In the genomic region with DNA sequence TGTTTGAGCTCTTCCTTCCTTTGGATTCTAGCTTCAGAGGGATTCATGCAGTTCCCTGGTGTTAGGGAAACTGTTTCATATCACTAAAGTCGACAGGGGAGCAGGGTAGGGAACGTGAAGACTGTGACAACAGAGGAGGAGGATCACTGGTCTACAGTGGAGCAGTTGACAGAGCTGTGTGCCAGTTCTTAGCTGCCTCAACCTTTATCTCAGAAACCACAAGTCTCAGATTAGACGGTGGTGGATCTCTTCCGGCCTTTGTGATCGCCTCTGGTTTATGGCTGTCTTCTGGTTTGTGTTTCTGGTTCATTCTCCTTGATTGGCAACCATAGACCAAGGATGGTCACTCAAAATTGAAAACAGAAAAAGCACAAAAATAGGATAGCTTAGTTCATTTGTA, we compare ENCODE assay signal across 24 cellular contexts.
A peak's percentile ranks its signal among the peaks of the same experiment; 100 is the strongest.
DNase-seq lines count a peak whose midpoint lies in the region; ATAC-seq and TF ChIP-seq lines count a peak whose summit lies in the region.
"Had no signal": no experiment of that assay in that cellular context is flagged by ENCODE, and none has a peak within 500 bp of the region (broad histone marks: within the 10 kb centered on the region; RNA-seq: fewer than 3 reads in every experiment).

No MANE protein-coding gene starts in this region.

- no peaks in the 10 kb centered on the region for H3K4me1 Mint-ChIP-seq in WTC11
- H3K4me1 Mint-ChIP-seq in T-helper 2 cell treated with Interferon-gamma antibody and Interleukin-4, amounts not matched to agents 5 μg/mL and 100 μg/mL, for 36 hours (ENCODE audit: low read depth), result no peaks in the 10 kb centered on the region
- H3K4me1 Mint-ChIP-seq: CD4-positive, alpha-beta memory T cell had no signal

- no peak overlapping the region for H2BK5ac ChIP-seq in mesendoderm (ENCODE audit: low read length)

- no peak overlapping the region for H2BK15ac ChIP-seq in mesendoderm (replicated peaks; ENCODE audit: low read depth)

- no peak overlapping the region for H2BK120ac ChIP-seq in mesendoderm (ENCODE audit: low read depth, low read length)

- CTCF ChIA-PET in WTC11 (lab: Charles Lee), result interaction anchor here (1.1 to 1.7 kb wide), 3 partner anchors 358 to 509 kb away, joined by 3 to 6 read pairs (median 5); no protein-coding TSS in a partner anchor

- H3K79me2 ChIP-seq in mesendoderm (ENCODE audit: control insufficient read depth, insufficient read depth, low read length), result no peaks in the 10 kb centered on the region

- POLR2A ChIA-PET in WTC11 (lab: Charles Lee), result no interaction called here

- ATAC-seq in GM18867 (IDR thresholded peaks at IDR 0.05; ENCODE audit: unreplicated experiment) (peak; percentile 67), WTC11 (no peak), HG03280 (IDR thresholded peaks at IDR 0.05; ENCODE audit: unreplicated experiment) (no peak)
- ATAC-seq: A549, HCT116, HepG2, K562 had no signal

- H3K18ac ChIP-seq in mesendoderm (ENCODE audit: low read length), result no peak overlapping the region

- TF ChIP-seq CTCF in WTC11 (IDR thresholded peaks at IDR 0.05), result no peak

- no peaks in the 10 kb centered on the region for H3K9me3 Mint-ChIP-seq in WTC11
- H3K9me3 Mint-ChIP-seq in T-helper 2 cell treated with Interferon-gamma antibody and Interleukin-4, amounts not matched to agents 5 μg/mL and 100 μg/mL, for 36 hours, result peaks cover 1% of the 10 kb centered on the region
- H3K9me3 Mint-ChIP-seq: T-helper 1 cell treated with Interleukin-12 subunit alpha and Interleukin-12 subunit beta and Interleukin-4 antibody, amounts not matched to agents 30 μg/mL and 1 μg/mL, for 36 hours had no signal

- H4K5ac ChIP-seq in mesendoderm (ENCODE audit: low read length), result no peak overlapping the region

- no peaks in the 10 kb centered on the region for H3K4me1 ChIP-seq in mesendoderm (ENCODE audit: control insufficient read depth, low read depth, low read length)
- H3K4me1 ChIP-seq: A549 had no signal

- H3K27me3 ChIP-seq in mesendoderm (ENCODE audit: insufficient read depth, low read length, poor library complexity), result no peaks in the 10 kb centered on the region

- H3K4ac ChIP-seq in mesendoderm (ENCODE audit: low read depth, low read length), result no peak overlapping the region

- H3K79me1 ChIP-seq in mesendoderm (ENCODE audit: low read length), result no peaks in the 10 kb centered on the region

- no peak overlapping the region for H3K23ac ChIP-seq in mesendoderm (ENCODE audit: low read length)

- no peak overlapping the region for H3K4me3 Mint-ChIP-seq in WTC11
- no peak overlapping the region for H3K4me3 Mint-ChIP-seq in T-helper 2 cell treated with Interferon-gamma antibody and Interleukin-4, amounts not matched to agents 5 μg/mL and 100 μg/mL, for 36 hours
- H3K4me3 Mint-ChIP-seq: CD4-positive, alpha-beta memory T cell; T-helper 1 cell treated with Interleukin-12 subunit alpha and Interleukin-12 subunit beta and Interleukin-4 antibody, amounts not matched to agents 30 μg/mL and 1 μg/mL, for 36 hours had no signal

- H3K4me3 ChIP-seq in Jurkat, Clone E6-1 (ENCODE audit: low read length), result no peak overlapping the region
- H3K4me3 ChIP-seq in mesendoderm (ENCODE audit: low read length), result no peak overlapping the region
- H3K4me3 ChIP-seq: A549, K562 had no signal

- no peak overlapping the region for H3K27ac ChIP-seq in mesendoderm (ENCODE audit: low read depth, low read length)
- H3K27ac ChIP-seq: A549 had no signal

- no peaks in the 10 kb centered on the region for H3K36me3 ChIP-seq in mesendoderm (ENCODE audit: control insufficient read depth, insufficient read depth, low read length)

- peak overlapping the region; percentile 4; the same call in 1 of the 2 replicates for H3K27ac Mint-ChIP-seq in WTC11
- H3K27ac Mint-ChIP-seq in T-helper 2 cell treated with Interferon-gamma antibody and Interleukin-4, amounts not matched to agents 5 μg/mL and 100 μg/mL, for 36 hours, result no peak overlapping the region
- H3K27ac Mint-ChIP-seq: CD4-positive, alpha-beta memory T cell; T-helper 1 cell treated with Interleukin-12 subunit alpha and Interleukin-12 subunit beta and Interleukin-4 antibody, amounts not matched to agents 30 μg/mL and 1 μg/mL, for 36 hours had no signal

- no CpG with 5 or more reads among the region's 5 CpGs for whole genome bisulfite sequencing in mesendoderm (ENCODE audit: extremely low coverage, insufficient coverage, low lambda C conversion rate)

- no peaks in the 10 kb centered on the region; the same call in 1 of the 2 replicates for H3K27me3 Mint-ChIP-seq in WTC11 (ENCODE audit: low read depth)
- no peaks in the 10 kb centered on the region for H3K27me3 Mint-ChIP-seq in T-helper 2 cell treated with Interferon-gamma antibody and Interleukin-4, amounts not matched to agents 5 μg/mL and 100 μg/mL, for 36 hours (ENCODE audit: low read depth)
- H3K27me3 Mint-ChIP-seq: CD4-positive, alpha-beta memory T cell had no signal

- H3K9ac ChIP-seq in mesendoderm (ENCODE audit: low read length), result no peak overlapping the region
- H3K9ac ChIP-seq: SK-N-SH had no signal

- no peak overlapping the region for H3K4me2 ChIP-seq in mesendoderm (ENCODE audit: low read length)
- H3K4me2 ChIP-seq: A549, SK-N-SH had no signal

- peak; percentile 5 for DNase-seq in Jurkat, Clone E6-1 (ENCODE audit: low read depth, low spot score)
- no peak for DNase-seq in WTC11 (ENCODE audit: low spot score)
- DNase-seq in mesendoderm, result peak; percentile 16
- DNase-seq in GOT3 (lab: John Stamatoyannopoulos, UW), result no peak
- no peak for DNase-seq in anterior cingulate cortex (lab: John Stamatoyannopoulos, UW)
- no peak for DNase-seq in T-helper 2 cell treated with Interferon-gamma antibody and Interleukin-4, amounts not matched to agents 5 μg/mL and 100 μg/mL, for 36 hours (ENCODE audit: low spot score)
- DNase-seq: C1 segment of cervical spinal cord; CD4-positive, alpha-beta memory T cell; COR-L47; GF-D8; Kasumi-1; NCI-H1105 treated with DMSO at 0.1 percent for 48 hours; NCI-H2029; NCI-H446 treated with DMSO at 0.1 percent for 48 hours; NCI-H526; SK-N-SH; SW 1271 had no signal

- H3K56ac ChIP-seq in mesendoderm (ENCODE audit: low read length), result no peak overlapping the region

- H2AK5ac ChIP-seq in mesendoderm (ENCODE audit: low read length), result no peak overlapping the region

- H3K36me3 Mint-ChIP-seq in WTC11, result no peaks in the 10 kb centered on the region
- no peaks in the 10 kb centered on the region for H3K36me3 Mint-ChIP-seq in T-helper 2 cell treated with Interferon-gamma antibody and Interleukin-4, amounts not matched to agents 5 μg/mL and 100 μg/mL, for 36 hours (ENCODE audit: low read depth)
- H3K36me3 Mint-ChIP-seq: CD4-positive, alpha-beta memory T cell had no signal

- no peak overlapping the region for H4K8ac ChIP-seq in mesendoderm (ENCODE audit: low read depth, low read length)

TF ChIP-seq in WTC11, 78 proteins besides CTCF, POLR2A, EP300 and RAD21:
- TF ChIP-seq CREB1 (CRISPR knock-in tag; IDR thresholded peaks at IDR 0.05) (no peak), TP53 (CRISPR knock-in tag; IDR thresholded peaks at IDR 0.05) (no peak), NR1H2 (CRISPR knock-in tag; IDR thresholded peaks at IDR 0.05) (no peak), KAT7 (CRISPR knock-in tag; IDR thresholded peaks at IDR 0.05; ENCODE audit: borderline replicate concordance) (no peak), ETV6 (CRISPR knock-in tag; IDR thresholded peaks at IDR 0.05) (no peak), CBFB (CRISPR knock-in tag; IDR thresholded peaks at IDR 0.05; ENCODE audit: low read depth) (no peak), FOXJ3 (CRISPR knock-in tag; IDR thresholded peaks at IDR 0.05; ENCODE audit: borderline replicate concordance) (no peak)
- TF ChIP-seq, protein P1, sequence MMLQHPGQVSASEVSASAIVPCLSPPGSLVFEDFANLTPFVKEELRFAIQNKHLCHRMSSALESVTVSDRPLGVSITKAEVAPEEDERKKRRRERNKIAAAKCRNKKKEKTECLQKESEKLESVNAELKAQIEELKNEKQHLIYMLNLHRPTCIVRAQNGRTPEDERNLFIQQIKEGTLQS (CRISPR knock-in tag; conservative IDR thresholded peaks at IDR 0.05), result no peak

Comparison
In these comparisons a context has a peak if more than half of its experiments do, and no peak if none do; other contexts are left out.
1. DNase-seq: peak in Jurkat, Clone E6-1 (single experiment) and mesendoderm (single experiment); none in WTC11 (single experiment), GOT3 (single experiment), anterior cingulate cortex (0 of 58) and T-helper 2 cell treated with Interferon-gamma antibody and Interleukin-4, amounts not matched to agents 5 μg/mL and 100 μg/mL, for 36 hours (single experiment).